Comparison of ENCODE assay signal across 40 cellular contexts in genomic region chr16:76756423-76756822, GRCh38.
"Had no signal": no experiment of that assay in that cellular context is flagged by ENCODE, and none has a peak within 500 bp of the region (broad histone marks: within the 10 kb centered on the region; RNA-seq: fewer than 3 reads in every experiment).

No MANE protein-coding gene starts in this region.

- H3K27me3 Mint-ChIP-seq: activated naive CD4-positive, alpha-beta T cell treated with anti-CD3 and anti-CD28 coated beads, Interleukin-2, amount 10 ng/mL, durations not matched to agents 7 days and 5 days; activated naive CD4-positive, alpha-beta T cell treated with anti-CD3 and anti-CD28 coated beads, Interleukin-2, amount 50 U/mL, for 24 hours; activated naive CD8-positive, alpha-beta T cell; activated naive CD8-positive, alpha-beta T cell treated with anti-CD3 and anti-CD28 coated beads for 36 hours; activated naive CD8-positive, alpha-beta T cell treated with anti-CD3 and anti-CD28 coated beads, Interleukin-2, amount 10 ng/mL, durations not matched to agents 7 days and 5 days; activated naive CD8-positive, alpha-beta T cell treated with anti-CD3 and anti-CD28 coated beads, Interleukin-2, amount 50 U/mL, for 24 hours; activated T-cell treated with anti-CD3 and anti-CD28 coated beads, Interleukin-2, amount 50 U/mL, for 24 hours; activated T-helper 17 cell treated with anti-CD3 and anti-CD28 coated beads, Interleukin-2, amount 50 U/mL, for 72 hours; brain; central memory CD8-positive, alpha-beta T cell had no signal

- H3K4me1 Mint-ChIP-seq: activated naive CD4-positive, alpha-beta T cell treated with anti-CD3 and anti-CD28 coated beads, Interleukin-2, amount 10 ng/mL, durations not matched to agents 7 days and 5 days; activated naive CD4-positive, alpha-beta T cell treated with anti-CD3 and anti-CD28 coated beads, Interleukin-2, amount 50 U/mL, for 24 hours; activated naive CD8-positive, alpha-beta T cell treated with anti-CD3 and anti-CD28 coated beads for 36 hours; activated naive CD8-positive, alpha-beta T cell treated with anti-CD3 and anti-CD28 coated beads, Interleukin-2, amount 10 ng/mL, durations not matched to agents 7 days and 5 days; activated naive CD8-positive, alpha-beta T cell treated with anti-CD3 and anti-CD28 coated beads, Interleukin-2, amount 50 U/mL, for 24 hours; activated T-helper 17 cell treated with anti-CD3 and anti-CD28 coated beads, Interleukin-2, amount 50 U/mL, for 72 hours; central memory CD8-positive, alpha-beta T cell had no signal

- H3K36me3 Mint-ChIP-seq: activated naive CD4-positive, alpha-beta T cell treated with anti-CD3 and anti-CD28 coated beads, Interleukin-2, amount 10 ng/mL, durations not matched to agents 7 days and 5 days; activated naive CD4-positive, alpha-beta T cell treated with anti-CD3 and anti-CD28 coated beads, Interleukin-2, amount 50 U/mL, for 24 hours; activated naive CD4-positive, alpha-beta T cell treated with anti-CD3 and anti-CD28 coated beads, Interleukin-2, amount 50 U/mL, for 72 hours; activated naive CD8-positive, alpha-beta T cell; activated naive CD8-positive, alpha-beta T cell treated with anti-CD3 and anti-CD28 coated beads for 36 hours; activated naive CD8-positive, alpha-beta T cell treated with anti-CD3 and anti-CD28 coated beads, Interleukin-2, amount 10 ng/mL, durations not matched to agents 7 days and 5 days; brain had no signal

- H3K4me3 Mint-ChIP-seq: activated naive CD4-positive, alpha-beta T cell treated with anti-CD3 and anti-CD28 coated beads for 36 hours; activated naive CD4-positive, alpha-beta T cell treated with anti-CD3 and anti-CD28 coated beads, Interleukin-2, amount 10 ng/mL, durations not matched to agents 7 days and 5 days; activated naive CD4-positive, alpha-beta T cell treated with anti-CD3 and anti-CD28 coated beads, Interleukin-2, amount 50 U/mL, for 24 hours; activated naive CD8-positive, alpha-beta T cell; activated naive CD8-positive, alpha-beta T cell treated with anti-CD3 and anti-CD28 coated beads for 36 hours; activated naive CD8-positive, alpha-beta T cell treated with anti-CD3 and anti-CD28 coated beads, Interleukin-2, amount 10 ng/mL, durations not matched to agents 7 days and 5 days; activated naive CD8-positive, alpha-beta T cell treated with anti-CD3 and anti-CD28 coated beads, Interleukin-2, amount 50 U/mL, for 24 hours; activated T-cell treated with anti-CD3 and anti-CD28 coated beads, Interleukin-2, amount 50 U/mL, for 24 hours; activated T-cell treated with anti-CD3 and anti-CD28 coated beads, Interleukin-2, amount 50 U/mL, for 4 hours; activated T-cell treated with anti-CD3 and anti-CD28 coated beads, Interleukin-2, amount 50 U/mL, for 72 hours; activated T-helper 1 cell treated with anti-CD3 and anti-CD28 coated beads, Interleukin-12 subunit alpha, Interleukin-12 subunit beta, Interleukin-2, Interleukin-4 antibody, amounts not matched to agents 30 ng/mL and 10 ng/mL and 1 ng/mL, durations not matched to agents 14 hours and 24 hours and 36 hours; activated T-helper 17 cell treated with anti-CD3 and anti-CD28 coated beads, Interleukin-2, amount 50 U/mL, for 72 hours; brain; central memory CD8-positive, alpha-beta T cell had no signal

- H3K4me3 ChIP-seq: adrenal gland, ascending aorta, body of pancreas, breast epithelium, cardiac muscle cell had no signal

- H3K27ac ChIP-seq: adrenal gland, ascending aorta, body of pancreas, brain microvascular endothelial cell, breast epithelium, cardiac muscle cell had no signal

- H3K9me3 ChIP-seq: adrenal gland, ascending aorta, body of pancreas, breast epithelium had no signal

- FAIRE-seq: astrocyte, bronchial epithelial cell had no signal

- DNase-seq: activated effector memory CD4-positive, alpha-beta T cell treated with anti-CD3 and anti-CD28 coated beads, Interleukin-2, amount 50 U/mL, for 16 hours; activated effector memory CD4-positive, alpha-beta T cell treated with Interleukin-2 at 50 U/mL for 16 hours; activated gamma-delta T cell; activated gamma-delta T cell treated with Interleukin-2 at 50 U/mL for 16 hours; activated naive CD4-positive, alpha-beta T cell; activated naive CD4-positive, alpha-beta T cell treated with anti-CD3 and anti-CD28 coated beads for 36 hours; activated naive CD4-positive, alpha-beta T cell treated with anti-CD3 and anti-CD28 coated beads, Interleukin-2, amount 10 ng/mL, durations not matched to agents 7 days and 5 days; activated naive CD4-positive, alpha-beta T cell treated with anti-CD3 and anti-CD28 coated beads, Interleukin-2, amount 50 U/mL, for 16 hours; activated naive CD4-positive, alpha-beta T cell treated with Interleukin-2 at 50 U/mL for 16 hours; activated naive CD8-positive, alpha-beta T cell treated with anti-CD3 and anti-CD28 coated beads for 36 hours; activated naive CD8-positive, alpha-beta T cell treated with anti-CD3 and anti-CD28 coated beads, Interleukin-2, amount 10 ng/mL, durations not matched to agents 7 days and 5 days; activated naive CD8-positive, alpha-beta T cell treated with anti-CD3 and anti-CD28 coated beads, Interleukin-2, amount 50 U/mL, for 24 hours; activated T-cell treated with anti-CD3 and anti-CD28 coated beads, Interleukin-2, amount 50 U/mL, for 1 hour; activated T-cell treated with anti-CD3 and anti-CD28 coated beads, Interleukin-2, amount 50 U/mL, for 24 hours; activated T-cell treated with anti-CD3 and anti-CD28 coated beads, Interleukin-2, amount 50 U/mL, for 4 hours; activated T-cell treated with anti-CD3 and anti-CD28 coated beads, Interleukin-2, amount 50 U/mL, for 48 hours; activated T-cell treated with anti-CD3 and anti-CD28 coated beads, Interleukin-2, amount 50 U/mL, for 72 hours; adrenal gland; amniotic stem cell; amygdala; anterior cingulate cortex; aorta; body of pancreas; brain microvascular endothelial cell; caudate nucleus; central memory CD4-positive, alpha-beta T cell; cerebellar nuclear complex had no signal

- ATAC-seq: activated naive CD4-positive, alpha-beta T cell treated with anti-CD3 and anti-CD28 coated beads, Interleukin-2, amount 50 U/mL, for 72 hours; activated naive CD8-positive, alpha-beta T cell treated with anti-CD3 and anti-CD28 coated beads, Interleukin-2, amount 50 U/mL, for 24 hours; activated T-cell treated with anti-CD3 and anti-CD28 coated beads, Interleukin-2, amount 50 U/mL, for 4 hours; activated T-cell treated with anti-CD3 and anti-CD28 coated beads, Interleukin-2, amount 50 U/mL, for 72 hours; activated T-helper 17 cell treated with anti-CD3 and anti-CD28 coated beads, Interleukin-2, amount 50 U/mL, for 72 hours; body of pancreas had no signal

- H3K27me3 ChIP-seq: adrenal gland, ascending aorta, body of pancreas, brain microvascular endothelial cell, breast epithelium, cardiac muscle cell had no signal

- H3K4me1 ChIP-seq: adrenal gland, ascending aorta, body of pancreas, breast epithelium had no signal

- H3K27ac Mint-ChIP-seq: activated naive CD4-positive, alpha-beta T cell treated with anti-CD3 and anti-CD28 coated beads for 36 hours; activated naive CD4-positive, alpha-beta T cell treated with anti-CD3 and anti-CD28 coated beads, Interleukin-2, amount 10 ng/mL, durations not matched to agents 7 days and 5 days; activated naive CD4-positive, alpha-beta T cell treated with anti-CD3 and anti-CD28 coated beads, Interleukin-2, amount 50 U/mL, for 24 hours; activated naive CD4-positive, alpha-beta T cell treated with anti-CD3 and anti-CD28 coated beads, Interleukin-2, amount 50 U/mL, for 72 hours; activated naive CD8-positive, alpha-beta T cell; activated naive CD8-positive, alpha-beta T cell treated with anti-CD3 and anti-CD28 coated beads for 36 hours; activated naive CD8-positive, alpha-beta T cell treated with anti-CD3 and anti-CD28 coated beads, Interleukin-2, amount 10 ng/mL, durations not matched to agents 7 days and 5 days; activated naive CD8-positive, alpha-beta T cell treated with anti-CD3 and anti-CD28 coated beads, Interleukin-2, amount 50 U/mL, for 24 hours; activated T-cell treated with anti-CD3 and anti-CD28 coated beads, Interleukin-2, amount 50 U/mL, for 24 hours; activated T-cell treated with anti-CD3 and anti-CD28 coated beads, Interleukin-2, amount 50 U/mL, for 72 hours; activated T-helper 1 cell treated with anti-CD3 and anti-CD28 coated beads, Interleukin-12 subunit alpha, Interleukin-12 subunit beta, Interleukin-2, Interleukin-4 antibody, amounts not matched to agents 30 ng/mL and 10 ng/mL and 1 ng/mL, durations not matched to agents 14 hours and 24 hours and 36 hours; activated T-helper 17 cell treated with anti-CD3 and anti-CD28 coated beads, Interleukin-2, amount 50 U/mL, for 72 hours; activated T-helper 2 cell treated with anti-CD3 and anti-CD28 coated beads, Interferon-gamma antibody, Interleukin-2, Interleukin-4, amounts not matched to agents 10 μg/mL and 5 μg/mL and 100 μg/mL, durations not matched to agents 14 hours and 24 hours and 36 hours; brain had no signal

- H3K36me3 ChIP-seq: adrenal gland, ascending aorta, brain microvascular endothelial cell, cardiac muscle cell had no signal
